In genomic region chr1:18198240-18198639, GRCh38 we compare ENCODE assay signal across 22 cellular contexts.
"Had no signal": no experiment of that assay in that cellular context is flagged by ENCODE, and none has a peak within 500 bp of the region (broad histone marks: within the 10 kb centered on the region; RNA-seq: fewer than 3 reads in every experiment).

No MANE protein-coding gene starts in this region.

- FAIRE-seq: pancreas, TTC549 had no signal

- DNase-seq: activated gamma-delta T cell treated with Interleukin-2 at 50 U/mL for 16 hours; activated T-cell treated with anti-CD3 and anti-CD28 coated beads, Interleukin-2, amount 50 U/mL, for 1 hour; aorta; brain microvascular endothelial cell; dermis blood vessel endothelial cell; effector CD8-positive, alpha-beta T cell; erythroblast; foreskin keratinocyte; left ventricle myocardium superior; mammary epithelial cell; pancreas; right cardiac atrium; stimulated activated CD4-positive, alpha-beta T cell treated with anti-CD3 and anti-CD28 coated beads, Interleukin-1b, Interleukin-23, amount 100 ng/mL, for 48 hours; stimulated activated naive CD8-positive, alpha-beta T cell treated with anti-CD3 and anti-CD28 coated beads, Interleukin-15, amount 100 ng/mL, for 72 hours had no signal

- ATAC-seq: foreskin keratinocyte; left ventricle myocardium superior; natural killer cell treated with Interleukin-12 subunit alpha and Interleukin-12 subunit beta and Interleukin-15 and Interleukin-18, amount 100 ng/mL, for 72 hours; pancreas; right cardiac atrium; stimulated activated effector memory CD8-positive, alpha-beta T cell treated with anti-CD3 and anti-CD28 coated beads, Interleukin-12 subunit alpha, Interleukin-12 subunit beta, amount 100 ng/mL, for 72 hours; stimulated activated naive CD8-positive, alpha-beta T cell treated with anti-CD3 and anti-CD28 coated beads, Interleukin-15, amount 100 ng/mL, for 72 hours; WTC11 had no signal

- H3K27ac ChIP-seq: brain microvascular endothelial cell, foreskin keratinocyte, neutrophil, pancreas, skin epidermis, suprapubic skin, tibial nerve had no signal

- H3K9me3 ChIP-seq: neutrophil, pancreas, suprapubic skin, tibial nerve had no signal

- H3K4me3 ChIP-seq: pancreas, skin epidermis, suprapubic skin, tibial nerve had no signal

- H3K36me3 ChIP-seq: brain microvascular endothelial cell, neutrophil, pancreas, suprapubic skin, tibial nerve had no signal

- H3K27me3 ChIP-seq: brain microvascular endothelial cell had no signal

- H3K4me1 ChIP-seq: foreskin keratinocyte, pancreas, suprapubic skin, tibial nerve had no signal
